Comparison of ENCODE assay signal across 1 cellular context in the genomic region with DNA sequence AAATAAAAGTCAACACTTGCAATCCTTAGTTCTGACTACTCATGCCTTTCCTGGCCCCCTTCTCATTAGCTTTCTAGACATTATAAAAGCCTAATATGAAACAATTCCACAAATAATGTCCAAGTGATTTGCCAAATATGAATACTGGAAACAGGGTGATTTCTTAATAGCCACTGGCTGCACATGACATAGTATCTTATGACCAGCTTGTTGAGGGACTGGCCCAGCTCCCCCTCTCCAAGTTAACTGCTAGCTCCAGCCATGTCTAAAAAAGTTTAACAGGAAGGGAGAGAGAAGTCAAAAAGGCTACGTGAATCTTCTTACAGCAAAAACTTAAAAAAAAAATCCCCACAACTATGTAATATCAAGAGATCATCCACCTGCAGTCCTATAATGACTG.
TF ChIP-seq lines count a peak whose summit lies in the region.

No MANE protein-coding gene starts in this region.

TF ChIP-seq in HCT116, 20 proteins besides CTCF, POLR2A, EP300 and RAD21:
- no peak for TF ChIP-seq SRF (IDR thresholded peaks at IDR 0.05; ENCODE audit: low read depth)
- no peak for TF ChIP-seq FOSL1 (IDR thresholded peaks at IDR 0.05; ENCODE audit: low read depth)
